In the genomic region with DNA sequence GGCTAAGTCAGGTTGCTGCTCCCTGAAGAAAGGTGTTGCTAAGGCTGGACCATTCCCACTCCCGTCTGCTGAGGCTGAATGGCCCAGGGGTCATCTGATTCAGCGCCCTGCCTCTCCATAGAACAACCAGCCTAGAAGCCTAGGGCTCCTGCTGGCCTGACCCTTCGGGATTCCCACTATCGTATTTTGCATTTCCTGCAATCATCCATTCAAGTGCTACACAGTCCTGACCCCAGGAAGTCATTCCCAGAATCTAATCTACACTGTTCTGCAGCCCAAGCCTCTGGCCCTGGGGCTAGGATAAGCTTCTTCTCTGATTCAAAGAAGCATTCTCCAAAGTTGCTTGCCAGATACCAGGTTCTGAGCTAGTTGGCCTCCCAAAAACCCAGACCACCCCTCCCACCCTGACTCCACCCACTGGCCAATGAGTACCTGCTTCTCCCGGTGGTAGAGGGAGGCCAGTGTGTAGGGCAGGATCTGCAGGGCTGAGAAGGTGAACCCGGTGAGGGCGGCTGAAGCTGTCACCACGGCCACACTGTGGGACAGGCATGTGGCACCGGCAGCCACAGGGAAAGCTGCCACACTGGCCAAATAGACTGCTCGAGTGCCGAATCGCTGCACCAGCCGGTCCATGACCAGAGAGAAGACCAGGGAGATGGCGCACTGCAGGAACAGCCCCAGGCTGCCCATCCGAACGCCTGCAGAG, we compare ENCODE assay signal across 23 cellular contexts. TPM values are rescaled to one million over a fixed set of nuclear protein-coding genes. Genes with fewer than 3 reads are reported as not detected.
DNase-seq lines count a peak whose midpoint lies in the region; ATAC-seq and TF ChIP-seq lines count a peak whose summit lies in the region.
"Had no signal": no experiment of that assay in that cellular context is flagged by ENCODE, and none has a peak within 500 bp of the region (broad histone marks: within the 10 kb centered on the region; RNA-seq: fewer than 3 reads in every experiment).

No MANE protein-coding gene starts in this region.

- H3K4me1 ChIP-seq in NT2/D1 (ENCODE audit: insufficient read depth, insufficient read length) (peaks cover 47% of the 10 kb centered on the region), iPS-15b (ENCODE audit: control insufficient read depth, insufficient read depth, low read length) (peaks cover 16% of the 10 kb centered on the region), heart left ventricle (peaks cover 0 to 22% (median 9%) of the 10 kb centered on the region in 12 donors)
- H3K4me1 ChIP-seq: vagina had no signal

- 74 to 80% (median 78%) methylated on average over 14 to 16 of the region's 16 CpGs for WGBS in heart left ventricle, 4 donors

- intact Hi-C loops in heart left ventricle (cut with DNase I): loop anchor here in 3 of 10 donors (2.0 to 5.0 kb wide), 2 partner anchors 47 to 51 kb away; no protein-coding TSS in a partner anchor

- no peaks in the 10 kb centered on the region for H3K9me3 Mint-ChIP-seq in stimulated activated memory B cell treated with anti-CD40 and anti-IgM and Interleukin-4, amounts not matched to agents 10 μg/mL and 1 μg/mL and 100 μg/mL, for 72 hours
- H3K9me3 Mint-ChIP-seq: activated naive CD4-positive, alpha-beta T cell treated with anti-CD3 and anti-CD28 coated beads, Interleukin-2, amount 50 U/mL, for 72 hours; HFFc6; naive thymus-derived CD8-positive, alpha-beta T cell had no signal

- H3K4me1 Mint-ChIP-seq in stimulated activated memory B cell treated with anti-CD40 and anti-IgM and Interleukin-4, amounts not matched to agents 10 μg/mL and 1 μg/mL and 100 μg/mL, for 72 hours: peaks cover 63% of the 10 kb centered on the region

- no peak overlapping the region for H3K27ac ChIP-seq in heart left ventricle
- H3K27ac ChIP-seq: testis, vagina had no signal

- no peak overlapping the region for H3K4me3 Mint-ChIP-seq in stimulated activated memory B cell treated with anti-CD40 and anti-IgM and Interleukin-4, amounts not matched to agents 10 μg/mL and 1 μg/mL and 100 μg/mL, for 72 hours
- H3K4me3 Mint-ChIP-seq: CD4-positive, CD25-positive, alpha-beta regulatory T cell; HFFc6; naive thymus-derived CD8-positive, alpha-beta T cell had no signal

- peak overlapping the region; percentile 32 for H3K27ac Mint-ChIP-seq in stimulated activated memory B cell treated with anti-CD40 and anti-IgM and Interleukin-4, amounts not matched to agents 10 μg/mL and 1 μg/mL and 100 μg/mL, for 72 hours
- H3K27ac Mint-ChIP-seq: activated naive CD4-positive, alpha-beta T cell treated with anti-CD3 and anti-CD28 coated beads, Interleukin-2, amount 50 U/mL, for 72 hours; CD4-positive, CD25-positive, alpha-beta regulatory T cell; HFFc6; naive thymus-derived CD8-positive, alpha-beta T cell had no signal

- H3K36me3 Mint-ChIP-seq in stimulated activated memory B cell treated with anti-CD40 and anti-IgM and Interleukin-4, amounts not matched to agents 10 μg/mL and 1 μg/mL and 100 μg/mL, for 72 hours: peaks cover 4% of the 10 kb centered on the region
- H3K36me3 Mint-ChIP-seq: activated naive CD4-positive, alpha-beta T cell treated with anti-CD3 and anti-CD28 coated beads, Interleukin-2, amount 50 U/mL, for 72 hours; CD4-positive, CD25-positive, alpha-beta regulatory T cell; naive thymus-derived CD8-positive, alpha-beta T cell had no signal

- H3K9me3 ChIP-seq in NT2/D1 (ENCODE audit: insufficient read depth, low read length) (no peaks in the 10 kb centered on the region), iPS-15b (ENCODE audit: control insufficient read depth, insufficient read depth, low read length) (no peaks in the 10 kb centered on the region), heart left ventricle (no peaks in the 10 kb centered on the region)
- H3K9me3 ChIP-seq: MG63, testis, vagina had no signal

- no peak for ATAC-seq in stimulated activated memory B cell treated with anti-CD40 and anti-IgM and Interleukin-4, amounts not matched to agents 10 μg/mL and 1 μg/mL and 100 μg/mL, for 72 hours
- no peak for ATAC-seq in heart left ventricle
- ATAC-seq: activated naive CD4-positive, alpha-beta T cell treated with anti-CD3 and anti-CD28 coated beads, Interleukin-2, amount 50 U/mL, for 72 hours; naive thymus-derived CD8-positive, alpha-beta T cell; Panc1 had no signal

- H3K4me3 ChIP-seq in NT2/D1 (ENCODE audit: insufficient read length, low read depth) (no peak overlapping the region), iPS-15b (ENCODE audit: low read depth, low read length) (no peak overlapping the region), heart left ventricle (no peak overlapping the region)
- H3K4me3 ChIP-seq: MG63, smooth muscle cell, testis, vagina had no signal

- TF ChIP-seq POLR2A in heart left ventricle (IDR thresholded peaks at IDR 0.05): no peak

- H3K9ac ChIP-seq in NT2/D1 (ENCODE audit: insufficient read length, low read depth): peak overlapping the region; percentile 1
- peak overlapping the region; percentile 6 for H3K9ac ChIP-seq in iPS-15b (ENCODE audit: low read depth, low read length)

- H3K27me3 ChIP-seq in NT2/D1 (ENCODE audit: insufficient read depth, insufficient read length): no peaks in the 10 kb centered on the region
- H3K27me3 ChIP-seq in iPS-15b (ENCODE audit: control insufficient read depth, insufficient read depth, low read length): no peaks in the 10 kb centered on the region
- no peaks in the 10 kb centered on the region for H3K27me3 ChIP-seq in heart left ventricle
- H3K27me3 ChIP-seq: MG63, testis, vagina had no signal

- peak; percentile 92 for DNase-seq in ELF-1 (ENCODE audit: low read depth, low spot score)
- peak; percentile 66 for DNase-seq in NT2/D1 (ENCODE audit: low read depth, low spot score)
- DNase-seq in middle frontal gyrus (ENCODE audit: extremely low spot score, low spot score): no peak
- no peak for DNase-seq in NCI-H1930 (lab: John Stamatoyannopoulos, UW)
- no peak for DNase-seq in heart left ventricle
- DNase-seq in RPMI8226: no peak
- DNase-seq: activated CD4-positive, alpha-beta T cell treated with anti-CD3 and anti-CD28 coated beads for 4 hours; CD4-positive, CD25-positive, alpha-beta regulatory T cell; dermis blood vessel endothelial cell; EL; HFFc6; kidney glomerular epithelial cell; MG63; naive thymus-derived CD8-positive, alpha-beta T cell; NCI-H1417; T-helper 1 cell; testis had no signal

- H3K36me3 ChIP-seq in NT2/D1 (ENCODE audit: insufficient read depth, insufficient read length, low read length): peaks cover 44% of the 10 kb centered on the region
- H3K36me3 ChIP-seq in iPS-15b (ENCODE audit: control insufficient read depth, insufficient read depth, low read length): peaks cover 20% of the 10 kb centered on the region
- no peaks in the 10 kb centered on the region for H3K36me3 ChIP-seq in heart left ventricle
- H3K36me3 ChIP-seq: MG63, vagina had no signal

- H3K27me3 Mint-ChIP-seq in stimulated activated memory B cell treated with anti-CD40 and anti-IgM and Interleukin-4, amounts not matched to agents 10 μg/mL and 1 μg/mL and 100 μg/mL, for 72 hours: no peaks in the 10 kb centered on the region

- no peak for TF ChIP-seq CTCF in heart left ventricle (IDR thresholded peaks at IDR 0.05)

RNA-seq across cellular contexts. Expression of a gene that starts 18.7 kb away (rescaled TPM):
- total RNA-seq in heart left ventricle: 1 to 10 TPM; 1.2 to 6.1 (median 2.6) TPM
- 1 to 10 TPM; 2.6 to 3.3 TPM for polyA plus RNA-seq in heart left ventricle
- polyA plus RNA-seq: CD4-positive, CD25-positive, alpha-beta regulatory T cell; naive thymus-derived CD8-positive, alpha-beta T cell had no signal

RNA-seq across cellular contexts. Expression of a gene that starts 29.8 kb away (rescaled TPM):
- total RNA-seq in heart left ventricle: 10 to 100 TPM; 18.5 to 54.9 (median 36.5) TPM
- 10 to 100 TPM in 1 of 2 donors, 1 to 10 TPM in 1; 5.0 to 11.3 TPM for polyA plus RNA-seq in heart left ventricle

Comparison
In these comparisons a context has a peak if more than half of its experiments do, and no peak if none do; other contexts are left out.
1. DNase-seq: peak in ELF-1 (single experiment) and NT2/D1 (single experiment); none in middle frontal gyrus (single experiment), NCI-H1930 (0 of 2), heart left ventricle (0 of 5) and RPMI8226 (single experiment).